In genomic region chr6:26472549-26473245, GRCh38 we compare ENCODE assay signal across 11 cellular contexts. TPM values are rescaled to one million over a fixed set of nuclear protein-coding genes. Genes with fewer than 3 reads are reported as not detected.
DNase-seq lines count a peak whose midpoint lies in the region; ATAC-seq and TF ChIP-seq lines count a peak whose summit lies in the region.
"Had no signal": no experiment of that assay in that cellular context is flagged by ENCODE, and none has a peak within 500 bp of the region (broad histone marks: within the 10 kb centered on the region; RNA-seq: fewer than 3 reads in every experiment).

No MANE protein-coding gene starts in this region.

- H3K4me1 Mint-ChIP-seq in activated naive CD4-positive, alpha-beta T cell treated with anti-CD3 and anti-CD28 coated beads, Interleukin-2, amount 10 ng/mL, durations not matched to agents 7 days and 5 days: peaks cover 51% of the 10 kb centered on the region
- H3K4me1 Mint-ChIP-seq in activated T-cell treated with anti-CD3 and anti-CD28 coated beads, Interleukin-2, amount 50 U/mL, for 4 hours (ENCODE audit: low read depth): peaks cover 47% of the 10 kb centered on the region
- H3K4me1 Mint-ChIP-seq in type B pancreatic cell (ENCODE audit: unreplicated experiment): peaks cover 15% of the 10 kb centered on the region

- peaks cover 60% of the 10 kb centered on the region for H3K36me3 Mint-ChIP-seq in activated naive CD4-positive, alpha-beta T cell treated with anti-CD3 and anti-CD28 coated beads, Interleukin-2, amount 10 ng/mL, durations not matched to agents 7 days and 5 days
- H3K36me3 Mint-ChIP-seq in activated T-cell treated with anti-CD3 and anti-CD28 coated beads, Interleukin-2, amount 50 U/mL, for 4 hours (ENCODE audit: insufficient read depth): peaks cover 28% of the 10 kb centered on the region
- H3K36me3 Mint-ChIP-seq in type B pancreatic cell: peaks cover 35% of the 10 kb centered on the region

- peaks cover 0 to 3% (median 0%) of the 10 kb centered on the region in 4 donors for H3K9me3 ChIP-seq in liver (ENCODE audit: control insufficient read depth in 4 of 4, low read length in 3 of 4)
- H3K9me3 ChIP-seq: body of pancreas had no signal

- H3K27ac ChIP-seq in liver (ENCODE audit: low read depth in 1 of 2, low read length in 2 of 2): peak overlapping the region; percentile 94 to 95

- H3K27me3 ChIP-seq in liver (ENCODE audit: control insufficient read depth in 4 of 4, insufficient read depth in 4 of 4, low read length in 3 of 4): no peaks in the 10 kb centered on the region
- H3K27me3 ChIP-seq: body of pancreas had no signal

- H3K4me3 ChIP-seq in liver (ENCODE audit: low read depth in 1 of 3, low read length in 3 of 3): no peak overlapping the region

- 98% methylated on average over 4 of the region's 4 CpGs for WGBS in liver

- TF ChIP-seq CTCF in liver (IDR thresholded peaks at IDR 0.05; ENCODE audit: low read depth, low read length, missing input control): no peak
- TF ChIP-seq CTCF in type B pancreatic cell (conservative IDR thresholded peaks at IDR 0.05): no peak
- TF ChIP-seq CTCF in GM10266 (IDR thresholded peaks at IDR 0.05; ENCODE audit: control insufficient read depth, insufficient read depth, low read depth, missing control alignments): no peak

- H3K4me3 Mint-ChIP-seq in activated naive CD4-positive, alpha-beta T cell treated with anti-CD3 and anti-CD28 coated beads, Interleukin-2, amount 10 ng/mL, durations not matched to agents 7 days and 5 days: peak overlapping the region; percentile 92
- peak overlapping the region; percentile 99 for H3K4me3 Mint-ChIP-seq in activated T-cell treated with anti-CD3 and anti-CD28 coated beads, Interleukin-2, amount 50 U/mL, for 4 hours
- H3K4me3 Mint-ChIP-seq in type B pancreatic cell: peak overlapping the region; percentile 73

- peaks cover 0 to 11% (median 8%) of the 10 kb centered on the region in 4 donors for H3K36me3 ChIP-seq in liver (ENCODE audit: control insufficient read depth in 4 of 4, insufficient read depth in 3 of 4, low read depth in 1 of 4, low read length in 3 of 4)

- peaks cover 12% of the 10 kb centered on the region for H3K9me3 Mint-ChIP-seq in activated naive CD4-positive, alpha-beta T cell treated with anti-CD3 and anti-CD28 coated beads, Interleukin-2, amount 10 ng/mL, durations not matched to agents 7 days and 5 days
- peaks cover 7% of the 10 kb centered on the region for H3K9me3 Mint-ChIP-seq in activated T-cell treated with anti-CD3 and anti-CD28 coated beads, Interleukin-2, amount 50 U/mL, for 4 hours
- peaks cover 7% of the 10 kb centered on the region for H3K9me3 Mint-ChIP-seq in type B pancreatic cell

- peak overlapping the region in 1 of 2 donors; percentile 70 for H3K9ac ChIP-seq in liver (ENCODE audit: low read depth in 1 of 2, low read length in 2 of 2)

- CTCF ChIA-PET in activated naive CD4-positive, alpha-beta T cell treated with anti-CD3 and anti-CD28 coated beads, Interleukin-2, amount 10 ng/mL, durations not matched to agents 7 days and 5 days (lab: Charles Lee): interaction anchor here (1.7 kb wide), 1 partner anchor 28 kb away, joined by 4 read pairs; no protein-coding TSS in a partner anchor

- TF ChIP-seq RAD21 in liver (IDR thresholded peaks at IDR 0.05): no peak

- H3K27me3 Mint-ChIP-seq in activated naive CD4-positive, alpha-beta T cell treated with anti-CD3 and anti-CD28 coated beads, Interleukin-2, amount 10 ng/mL, durations not matched to agents 7 days and 5 days: no peaks in the 10 kb centered on the region
- no peaks in the 10 kb centered on the region for H3K27me3 Mint-ChIP-seq in activated T-cell treated with anti-CD3 and anti-CD28 coated beads, Interleukin-2, amount 50 U/mL, for 4 hours (ENCODE audit: low read depth)
- no peaks in the 10 kb centered on the region for H3K27me3 Mint-ChIP-seq in type B pancreatic cell

- H3K27ac Mint-ChIP-seq in activated naive CD4-positive, alpha-beta T cell treated with anti-CD3 and anti-CD28 coated beads, Interleukin-2, amount 10 ng/mL, durations not matched to agents 7 days and 5 days: peak overlapping the region; percentile 100
- H3K27ac Mint-ChIP-seq in type B pancreatic cell: no peak overlapping the region

- peaks cover 3 to 10% (median 7%) of the 10 kb centered on the region in 4 donors for H3K4me1 ChIP-seq in liver (ENCODE audit: control insufficient read depth in 4 of 4, insufficient read depth in 4 of 4, low read length in 3 of 4)

- DNase-seq in activated naive CD4-positive, alpha-beta T cell treated with anti-CD3 and anti-CD28 coated beads, Interleukin-2, amount 10 ng/mL, durations not matched to agents 7 days and 5 days: no peak
- DNase-seq in activated naive CD4-positive, alpha-beta T cell treated with anti-CD3 and anti-CD28 coated beads, Interleukin-2, amount 50 U/mL, for 16 hours: no peak
- DNase-seq in activated T-cell treated with anti-CD3 and anti-CD28 coated beads, Interleukin-2, amount 50 U/mL, for 4 hours: no peak
- DNase-seq in type B pancreatic cell (ENCODE audit: extremely low spot score, unreplicated experiment) (no peak), mucosa of gallbladder (ENCODE audit: low spot score) (no peak), GM10266 (ENCODE audit: extremely low spot score) (no peak)
- DNase-seq in stimulated activated CD4-positive, alpha-beta T cell treated with anti-CD3 and anti-CD28 coated beads, Interleukin-4, amount 100 ng/mL, for 4 hours: no peak
- DNase-seq: body of pancreas, C1 segment of cervical spinal cord, NCI-H187 treated with DMSO at 0.1 percent for 48 hours had no signal

- ATAC-seq in activated T-cell treated with anti-CD3 and anti-CD28 coated beads, Interleukin-2, amount 50 U/mL, for 4 hours: no peak
- ATAC-seq: body of pancreas had no signal

TF ChIP-seq in liver, 16 proteins besides CTCF, POLR2A, EP300 and RAD21:
- TF ChIP-seq FOXA2 (IDR thresholded peaks at IDR 0.05) (no peak), YY1 (IDR thresholded peaks at IDR 0.05) (no peak), TAF1 (conservative IDR thresholded peaks at IDR 0.05) (no peak)
TF ChIP-seq in liver: peak in this region for 0.

RNA-seq across cellular contexts. Expression of gene BTN2A1, which starts 14.9 kb away (rescaled TPM):
- 10 to 100 TPM; 12.1 to 15.9 (median 12.5) TPM for total RNA-seq in activated T-cell treated with anti-CD3 and anti-CD28 coated beads, Interleukin-2, amount 50 U/mL, for 4 hours
- total RNA-seq in liver (1 to 10 TPM; 4.8 to 5.5 TPM), type B pancreatic cell (ENCODE audit: low replicate concordance) (18.6 and 23.8 TPM in 2 replicates), mucosa of gallbladder (23.4 TPM)
- 1 to 10 TPM; 2.7 to 5.9 TPM for polyA plus RNA-seq in liver

RNA-seq across cellular contexts. Expression of gene BTN1A1, which starts 27.4 kb away (rescaled TPM):
- under 1 TPM in 1 of 3 donors, not detected in 2; 0.10 TPM for total RNA-seq in activated T-cell treated with anti-CD3 and anti-CD28 coated beads, Interleukin-2, amount 50 U/mL, for 4 hours
- not detected for total RNA-seq in liver
- under 1 TPM in 1 of 2 donors, not detected in 1; 0.06 TPM for polyA plus RNA-seq in liver
- 0.36 and 1.3 TPM in 2 replicates for total RNA-seq in type B pancreatic cell (ENCODE audit: low replicate concordance)
- not detected for total RNA-seq in mucosa of gallbladder
- total RNA-seq: body of pancreas had no signal

RNA-seq across cellular contexts. Expression of gene BTN3A3, which starts 32.4 kb away (rescaled TPM):
- total RNA-seq in activated T-cell treated with anti-CD3 and anti-CD28 coated beads, Interleukin-2, amount 50 U/mL, for 4 hours: 10 to 100 TPM; 11.5 to 13.9 (median 11.8) TPM
- 10 to 100 TPM in 1 of 2 donors, 1 to 10 TPM in 1; 3.2 to 11.6 TPM for total RNA-seq in liver
- 1 to 10 TPM; 2.2 to 5.9 TPM for polyA plus RNA-seq in liver
- 3.8 and 8.7 TPM in 2 replicates for total RNA-seq in type B pancreatic cell (ENCODE audit: low replicate concordance)
- 32.1 TPM for total RNA-seq in mucosa of gallbladder
